In genomic region chr1:117370509-117370908, GRCh38 we compare ENCODE assay signal across 10 cellular contexts. TPM values are rescaled to one million over a fixed set of nuclear protein-coding genes. Genes with fewer than 3 reads are reported as not detected.
A peak's percentile ranks its signal among the peaks of the same experiment; 100 is the strongest.
DNase-seq lines count a peak whose midpoint lies in the region; ATAC-seq and TF ChIP-seq lines count a peak whose summit lies in the region.
"Had no signal": no experiment of that assay in that cellular context is flagged by ENCODE, and none has a peak within 500 bp of the region (broad histone marks: within the 10 kb centered on the region; RNA-seq: fewer than 3 reads in every experiment).

No MANE protein-coding gene starts in this region.

- peak overlapping the region; percentile 5 to 23 for H3K9ac ChIP-seq in mucosa of rectum (ENCODE audit: low read depth in 1 of 2, low read length in 2 of 2)

- no peak for TF ChIP-seq POLR2A in prostate gland (IDR thresholded peaks at IDR 0.05)

- peaks cover 0 to 5% (median 0%) of the 10 kb centered on the region in 5 experiments for H3K9me3 Mint-ChIP-seq in brain

- H3K4me1 Mint-ChIP-seq in brain, result peaks cover 54% of the 10 kb centered on the region

- H3K9me3 ChIP-seq in mucosa of rectum (ENCODE audit: control insufficient read depth in 2 of 2, low read length in 2 of 2) (no peaks in the 10 kb centered on the region), mucosa of descending colon (no peaks in the 10 kb centered on the region), prostate gland (no peaks in the 10 kb centered on the region)

- H3K27ac ChIP-seq in ACC112 (ENCODE audit: low read depth, low read length) (no peak overlapping the region), HL-60 (replicated peaks) (no peak overlapping the region), mucosa of rectum (ENCODE audit: low read depth in 2 of 2, low read length in 2 of 2) (no peak overlapping the region), prostate gland (no peak overlapping the region)

- peaks cover 18% of the 10 kb centered on the region for H3K4me1 ChIP-seq in ACC112 (ENCODE audit: control insufficient read depth, insufficient read depth, low read length, unreplicated experiment)
- peaks cover 13 to 14% of the 10 kb centered on the region in 2 donors for H3K4me1 ChIP-seq in mucosa of rectum (ENCODE audit: control insufficient read depth in 2 of 2, insufficient read depth in 2 of 2, low read length in 2 of 2)
- peaks cover 15% of the 10 kb centered on the region for H3K4me1 ChIP-seq in mucosa of descending colon (ENCODE audit: low read depth)
- H3K4me1 ChIP-seq in prostate gland (replicated peaks), result no peaks in the 10 kb centered on the region

- H3K79me2 ChIP-seq in ACC112 (ENCODE audit: control insufficient read depth, insufficient read depth, low read length, unreplicated experiment), result peaks cover 74% of the 10 kb centered on the region

- H3K27me3 Mint-ChIP-seq in brain, result peaks cover 11% of the 10 kb centered on the region

- H3K36me3 ChIP-seq in ACC112 (ENCODE audit: insufficient read depth, low read length) (no peaks in the 10 kb centered on the region), mucosa of rectum (ENCODE audit: control insufficient read depth in 2 of 2, insufficient read depth in 2 of 2, low read length in 2 of 2) (no peaks in the 10 kb centered on the region), mucosa of descending colon (ENCODE audit: low read depth) (no peaks in the 10 kb centered on the region), prostate gland (no peaks in the 10 kb centered on the region)

- H3K4me3 Mint-ChIP-seq in brain, result peak overlapping the region; percentile 88 to 98 (median 92)

- intact Hi-C loops in mucosa of descending colon (cut with DNase I, micrococcal nuclease), result no loop called here
- intact Hi-C loops in prostate gland (cut with DNase I), result no loop called here

- H3K27me3 ChIP-seq in ACC112 (ENCODE audit: insufficient read depth, low read length), result no peaks in the 10 kb centered on the region
- no peaks in the 10 kb centered on the region for H3K27me3 ChIP-seq in HL-60 (ENCODE audit: insufficient read depth, poor library complexity, severe bottlenecking)
- H3K27me3 ChIP-seq in mucosa of rectum (ENCODE audit: control insufficient read depth in 2 of 2, insufficient read depth in 2 of 2, low read length in 2 of 2), result no peaks in the 10 kb centered on the region
- no peaks in the 10 kb centered on the region for H3K27me3 ChIP-seq in prostate gland (replicated peaks; ENCODE audit: insufficient read depth)

- peaks cover 9% of the 10 kb centered on the region for H3K36me3 Mint-ChIP-seq in brain

- DNase-seq in HL-60 (ENCODE audit: low read depth in 1 of 2, low spot score in 1 of 2) (no peak), mucosa of descending colon (no peak), prostate gland (ENCODE audit: low spot score) (no peak), nucleus accumbens (lab: John Stamatoyannopoulos, UW) (no peak)
- no peak for DNase-seq in activated effector memory CD4-positive, alpha-beta T cell treated with anti-CD3 and anti-CD28 coated beads, Interleukin-2, amount 50 U/mL, for 16 hours
- DNase-seq: activated CD4-positive, alpha-beta T cell treated with anti-CD3 and anti-CD28 coated beads, Interleukin-2, amount 50 U/mL, for 4 hours; NCI-H524 treated with DMSO at 0.1 percent for 48 hours had no signal

- no peak for TF ChIP-seq CTCF in HL-60 (IDR thresholded peaks at IDR 0.05; ENCODE audit: insufficient read depth, low read length)
- TF ChIP-seq CTCF in brain (conservative IDR thresholded peaks at IDR 0.05), result no peak
- no peak for TF ChIP-seq CTCF in mucosa of descending colon (IDR thresholded peaks at IDR 0.05)
- TF ChIP-seq CTCF in prostate gland (IDR thresholded peaks at IDR 0.05), result no peak

- H3K4me3 ChIP-seq in ACC112 (ENCODE audit: low read depth, low read length) (peak overlapping the region; percentile 90), HL-60 (replicated peaks; ENCODE audit: insufficient read depth, low read length) (peak overlapping the region; percentile 2; the same call in 1 of the 2 replicates), mucosa of rectum (ENCODE audit: low read length in 2 of 2) (peak overlapping the region in 1 of 2 donors; percentile 98), mucosa of descending colon (no peak overlapping the region), prostate gland (peak overlapping the region in 1 of 2 donors; percentile 96)

- no peak for ATAC-seq in mucosa of descending colon

- no peak overlapping the region for H2AFZ ChIP-seq in ACC112 (ENCODE audit: low read length, unreplicated experiment)

- H3K27ac Mint-ChIP-seq in brain, result peak overlapping the region in 1 of 5 experiments; percentile 91

RNA-seq across cellular contexts. Expression of gene MAN1A2, which starts 3.3 kb away (rescaled TPM):
- polyA plus RNA-seq in brain (ENCODE audit: insufficient read depth, low read depth, low replicate concordance), result 7.6 TPM
- 10 to 100 TPM; 29.1 to 59.6 (median 32.4) TPM for total RNA-seq in mucosa of descending colon
- 10 to 100 TPM; 43.8 to 63.6 TPM for total RNA-seq in prostate gland
